16 cellular contexts compared by ENCODE assay signal in the genomic region with DNA sequence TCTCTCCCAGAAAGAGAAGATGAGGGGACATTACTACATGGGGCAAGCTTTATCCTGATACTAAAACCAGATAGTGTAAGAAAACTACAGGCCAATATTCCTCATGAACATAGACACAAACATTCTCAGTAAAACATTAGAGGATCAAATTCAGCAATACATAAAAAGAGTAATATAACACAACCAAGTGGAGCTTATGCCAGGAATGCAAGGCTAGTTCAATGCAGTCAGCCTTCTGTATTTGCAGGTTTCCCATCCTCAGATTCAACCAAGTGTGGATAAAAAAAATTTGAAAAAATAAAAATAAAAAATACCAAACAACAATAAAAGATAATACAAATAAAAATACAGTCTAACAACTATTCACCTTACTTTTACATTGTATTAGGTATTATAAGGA. TPM values are rescaled to one million over a fixed set of nuclear protein-coding genes. Genes with fewer than 3 reads are reported as not detected.
DNase-seq lines count a peak whose midpoint lies in the region; ATAC-seq and TF ChIP-seq lines count a peak whose summit lies in the region.
"Had no signal": no experiment of that assay in that cellular context is flagged by ENCODE, and none has a peak within 500 bp of the region (broad histone marks: within the 10 kb centered on the region; RNA-seq: fewer than 3 reads in every experiment).

No MANE protein-coding gene starts in this region.

- H3K36me3 ChIP-seq in OCI-LY7 (ENCODE audit: insufficient read depth, low read length): peaks cover 83% of the 10 kb centered on the region
- H3K36me3 ChIP-seq in endodermal cell (ENCODE audit: control insufficient read depth, insufficient read depth, low read length): no peaks in the 10 kb centered on the region
- H3K36me3 ChIP-seq in heart right ventricle: peaks cover 0 to 69% (median 12%) of the 10 kb centered on the region in 9 donors

- no peak overlapping the region for H2AFZ ChIP-seq in OCI-LY7 (ENCODE audit: low read length)

- intact Hi-C loops in natural killer cell (cut with micrococcal nuclease) (no loop called here), OCI-LY7 (cut with micrococcal nuclease; ENCODE audit: unreplicated experiment) (no loop called here), heart right ventricle (cut with DNase I) (no loop called here)

- TSS peak; percentile 6 for BruUV-seq in OCI-LY7 (replicated peaks; lab: Mats Ljungman, UMichigan)

- peaks cover 45% of the 10 kb centered on the region for H3K36me3 Mint-ChIP-seq in natural killer cell
- peaks cover 63% of the 10 kb centered on the region for H3K36me3 Mint-ChIP-seq in natural killer cell treated with Interleukin-12 subunit alpha and Interleukin-12 subunit beta and Interleukin-15 and Interleukin-18, amount 100 ng/mL, for 72 hours
- H3K36me3 Mint-ChIP-seq in endodermal cell (ENCODE audit: low read depth): no peaks in the 10 kb centered on the region

- no peaks in the 10 kb centered on the region for H3K9me2 ChIP-seq in OCI-LY7 (ENCODE audit: insufficient read depth, low read length)

- TF ChIP-seq CTCF in natural killer cell (IDR thresholded peaks at IDR 0.05) (no peak), OCI-LY7 (conservative IDR thresholded peaks at IDR 0.05; ENCODE audit: low read length) (no peak), endodermal cell (conservative IDR thresholded peaks at IDR 0.05) (no peak), heart right ventricle (IDR thresholded peaks at IDR 0.05) (no peak)

- TF ChIP-seq POLR2A in erythroblast (IDR thresholded peaks at IDR 0.05; ENCODE audit: low read length): no peak

- H3K4me1 ChIP-seq in OCI-LY7 (ENCODE audit: insufficient read depth, low read length, poor library complexity, severe bottlenecking): peaks cover 38% of the 10 kb centered on the region
- H3K4me1 ChIP-seq in endodermal cell (ENCODE audit: control insufficient read depth, insufficient read depth, low read length): no peaks in the 10 kb centered on the region
- peaks cover 0 to 30% (median 0%) of the 10 kb centered on the region in 9 donors for H3K4me1 ChIP-seq in heart right ventricle

- no peak overlapping the region for H3K4me3 Mint-ChIP-seq in natural killer cell
- no peak overlapping the region for H3K4me3 Mint-ChIP-seq in natural killer cell treated with Interleukin-12 subunit alpha and Interleukin-12 subunit beta and Interleukin-15 and Interleukin-18, amount 100 ng/mL, for 72 hours
- no peak overlapping the region for H3K4me3 Mint-ChIP-seq in endodermal cell
- H3K4me3 Mint-ChIP-seq: CD4-positive, alpha-beta T cell; HFFc6 had no signal

- H3K27ac Mint-ChIP-seq in natural killer cell (peak overlapping the region; percentile 44 to 81), endodermal cell (no peak overlapping the region)
- H3K27ac Mint-ChIP-seq in natural killer cell treated with Interleukin-12 subunit alpha and Interleukin-12 subunit beta and Interleukin-15 and Interleukin-18, amount 100 ng/mL, for 72 hours: peak overlapping the region in 1 of 2 donors; percentile 86
- H3K27ac Mint-ChIP-seq: HFFc6 had no signal

- H3K9me3 ChIP-seq in OCI-LY7 (ENCODE audit: low read length) (peaks cover 57% of the 10 kb centered on the region), endodermal cell (ENCODE audit: control insufficient read depth, low read length) (peaks cover 10% of the 10 kb centered on the region), heart right ventricle (peaks cover 0 to 43% (median 7%) of the 10 kb centered on the region in 11 donors)

- H3K9ac ChIP-seq in endodermal cell (ENCODE audit: extremely low read depth, low read length, poor library complexity, severe bottlenecking): no peak overlapping the region

- peaks cover 14% of the 10 kb centered on the region for H3K79me2 ChIP-seq in OCI-LY7 (ENCODE audit: insufficient read depth, low read depth, low read length)

- no peak for ATAC-seq in natural killer cell
- ATAC-seq in natural killer cell treated with Interleukin-12 subunit alpha and Interleukin-12 subunit beta and Interleukin-15 and Interleukin-18, amount 100 ng/mL, for 72 hours: no peak
- ATAC-seq in heart right ventricle: no peak

- H3K27ac ChIP-seq in OCI-LY7 (ENCODE audit: low read depth, low read length, poor library complexity, severe bottlenecking): no peak overlapping the region
- H3K27ac ChIP-seq in endodermal cell (ENCODE audit: low read depth, low read length): no peak overlapping the region
- H3K27ac ChIP-seq in heart right ventricle: no peak overlapping the region
- H3K27ac ChIP-seq: HL-60 had no signal

- H3K27me3 Mint-ChIP-seq in natural killer cell (ENCODE audit: low read depth in 2 of 2): no peaks in the 10 kb centered on the region
- no peaks in the 10 kb centered on the region for H3K27me3 Mint-ChIP-seq in natural killer cell treated with Interleukin-12 subunit alpha and Interleukin-12 subunit beta and Interleukin-15 and Interleukin-18, amount 100 ng/mL, for 72 hours
- peaks cover 3% of the 10 kb centered on the region for H3K27me3 Mint-ChIP-seq in endodermal cell (ENCODE audit: insufficient read depth)
- H3K27me3 Mint-ChIP-seq: CD4-positive, alpha-beta T cell had no signal

- H3K4me3 ChIP-seq in OCI-LY7 (ENCODE audit: low read depth, low read length, poor library complexity, severe bottlenecking): no peak overlapping the region
- no peak overlapping the region for H3K4me3 ChIP-seq in endodermal cell (ENCODE audit: low read length)
- H3K4me3 ChIP-seq in heart right ventricle: no peak overlapping the region

- peaks cover 69 to 72% of the 10 kb centered on the region in 2 donors for H3K4me1 Mint-ChIP-seq in natural killer cell
- peaks cover 63 to 76% of the 10 kb centered on the region in 2 donors for H3K4me1 Mint-ChIP-seq in natural killer cell treated with Interleukin-12 subunit alpha and Interleukin-12 subunit beta and Interleukin-15 and Interleukin-18, amount 100 ng/mL, for 72 hours (ENCODE audit: low read depth in 2 of 2)
- H3K4me1 Mint-ChIP-seq in endodermal cell: no peaks in the 10 kb centered on the region

- no peak overlapping the region for H3K4me2 ChIP-seq in OCI-LY7 (ENCODE audit: low read length)

- H3K9me3 Mint-ChIP-seq in natural killer cell (peaks cover 4 to 5% of the 10 kb centered on the region in 2 donors), endodermal cell (peaks cover 5% of the 10 kb centered on the region)
- peaks cover 25% of the 10 kb centered on the region for H3K9me3 Mint-ChIP-seq in natural killer cell treated with Interleukin-12 subunit alpha and Interleukin-12 subunit beta and Interleukin-15 and Interleukin-18, amount 100 ng/mL, for 72 hours

- no peaks in the 10 kb centered on the region for H3K27me3 ChIP-seq in endodermal cell (ENCODE audit: control insufficient read depth, insufficient read depth, low read length, poor library complexity, severe bottlenecking)
- no peaks in the 10 kb centered on the region for H3K27me3 ChIP-seq in heart right ventricle

- no peaks in the 10 kb centered on the region for H4K20me1 ChIP-seq in OCI-LY7 (ENCODE audit: insufficient read depth, low read length)

- DNase-seq in natural killer cell (no peak), OCI-LY7 (ENCODE audit: low spot score) (peak; percentile 45), erythroblast (lab: John Stamatoyannopoulos, UW) (peak; percentile 10 to 12), endodermal cell (no peak), EL (no peak), heart right ventricle (no peak)
- no peak for DNase-seq in natural killer cell treated with Interleukin-12 subunit alpha and Interleukin-12 subunit beta and Interleukin-15 and Interleukin-18, amount 100 ng/mL, for 72 hours (ENCODE audit: low spot score)
- DNase-seq: ACHN, C1 segment of cervical spinal cord, COR-L47, DMS153, GF-D8, HCEC 1CT, HFFc6 had no signal

- CTCF ChIA-PET in OCI-LY7 (lab: Charles Lee; ENCODE audit: unreplicated experiment): no interaction called here

- POLR2A ChIA-PET in OCI-LY7 (lab: Charles Lee): interaction anchor here (0.6 to 2.3 kb wide), 11 partner anchors 10 to 672 kb away, joined by 3 to 8 read pairs (median 5); a partner anchor contains a TSS

RNA-seq across cellular contexts. Expression of a gene that starts 31.3 kb away (rescaled TPM):
- total RNA-seq in natural killer cell (100 to 1,000 TPM; 181 to 227 (median 204) TPM), OCI-LY7 (2022) (118 and 119 TPM in 2 replicates), endodermal cell (1 to 10 TPM; 4.4 to 6.4 TPM), heart right ventricle (100 to 1,000 TPM in 7 of 10 donors, 10 to 100 TPM in 3; 74.9 to 172 (median 104) TPM)
- 10 to 100 TPM; 59.6 to 98.5 TPM for total RNA-seq in natural killer cell treated with Interleukin-12 subunit alpha and Interleukin-12 subunit beta and Interleukin-15 and Interleukin-18, amount 100 ng/mL, for 72 hours
- 111 and 123 TPM in 2 replicates for total RNA-seq in OCI-LY7 (2014; rRNA removed; shearing (Covaris generic))
- polyA plus RNA-seq in endodermal cell (2013, experiment 1 of 2): 2.5 TPM
- polyA plus RNA-seq in endodermal cell (2013, experiment 2 of 2): 1.8 TPM
- 100 to 1,000 TPM in 1 of 2 donors, 10 to 100 TPM in 1; 50.8 to 191 TPM for polyA plus RNA-seq in heart right ventricle

RNA-seq across cellular contexts. Expression of a gene that starts 35.0 kb away (rescaled TPM):
- total RNA-seq in natural killer cell (100 to 1,000 TPM; 504 to 629 (median 535) TPM), OCI-LY7 (2022) (52.9 and 74.1 TPM in 2 replicates), endodermal cell (100 to 1,000 TPM; 204 to 235 TPM), heart right ventricle (100 to 1,000 TPM; 182 to 275 (median 219) TPM)
- total RNA-seq in natural killer cell treated with Interleukin-12 subunit alpha and Interleukin-12 subunit beta and Interleukin-15 and Interleukin-18, amount 100 ng/mL, for 72 hours: 100 to 1,000 TPM; 271 to 398 TPM
- 26.1 and 35.6 TPM in 2 replicates for total RNA-seq in OCI-LY7 (2014; rRNA removed; shearing (Covaris generic))
- polyA plus RNA-seq in endodermal cell (2013, experiment 1 of 2): 167 TPM
- polyA plus RNA-seq in endodermal cell (2013, experiment 2 of 2): 184 TPM
- 100 to 1,000 TPM; 137 to 162 TPM for polyA plus RNA-seq in heart right ventricle

Comparison
In these comparisons a context has a peak if more than half of its experiments do, and no peak if none do; other contexts are left out.
1. DNase-seq: peak in OCI-LY7 (single experiment) and erythroblast (2 of 2); none in natural killer cell (single experiment), natural killer cell treated with Interleukin-12 subunit alpha and Interleukin-12 subunit beta and Interleukin-15 and Interleukin-18, amount 100 ng/mL, for 72 hours (single experiment), endodermal cell (single experiment), EL (single experiment) and heart right ventricle (0 of 2).
2. RNA of a gene that starts 31.3 kb away (total RNA-seq): 181 to 227 TPM in natural killer cell, 111 to 123 TPM in OCI-LY7, 74.9 to 172 TPM in heart right ventricle and 59.6 to 98.5 TPM in natural killer cell treated with Interleukin-12 subunit alpha and Interleukin-12 subunit beta and Interleukin-15 and Interleukin-18, amount 100 ng/mL, for 72 hours; 4.4 to 6.4 TPM in endodermal cell; every median in the first group is over 4 times any median in the second.